Comparison of ENCODE assay signal across 1 cellular context in genomic region chr10:132001238-132001977, GRCh38.
TF ChIP-seq lines count a peak whose summit lies in the region.

No MANE protein-coding gene starts in this region.

TF ChIP-seq in K562, 482 proteins besides CTCF, POLR2A, EP300 and RAD21 (continues in another document):
- TF ChIP-seq, protein P1, sequence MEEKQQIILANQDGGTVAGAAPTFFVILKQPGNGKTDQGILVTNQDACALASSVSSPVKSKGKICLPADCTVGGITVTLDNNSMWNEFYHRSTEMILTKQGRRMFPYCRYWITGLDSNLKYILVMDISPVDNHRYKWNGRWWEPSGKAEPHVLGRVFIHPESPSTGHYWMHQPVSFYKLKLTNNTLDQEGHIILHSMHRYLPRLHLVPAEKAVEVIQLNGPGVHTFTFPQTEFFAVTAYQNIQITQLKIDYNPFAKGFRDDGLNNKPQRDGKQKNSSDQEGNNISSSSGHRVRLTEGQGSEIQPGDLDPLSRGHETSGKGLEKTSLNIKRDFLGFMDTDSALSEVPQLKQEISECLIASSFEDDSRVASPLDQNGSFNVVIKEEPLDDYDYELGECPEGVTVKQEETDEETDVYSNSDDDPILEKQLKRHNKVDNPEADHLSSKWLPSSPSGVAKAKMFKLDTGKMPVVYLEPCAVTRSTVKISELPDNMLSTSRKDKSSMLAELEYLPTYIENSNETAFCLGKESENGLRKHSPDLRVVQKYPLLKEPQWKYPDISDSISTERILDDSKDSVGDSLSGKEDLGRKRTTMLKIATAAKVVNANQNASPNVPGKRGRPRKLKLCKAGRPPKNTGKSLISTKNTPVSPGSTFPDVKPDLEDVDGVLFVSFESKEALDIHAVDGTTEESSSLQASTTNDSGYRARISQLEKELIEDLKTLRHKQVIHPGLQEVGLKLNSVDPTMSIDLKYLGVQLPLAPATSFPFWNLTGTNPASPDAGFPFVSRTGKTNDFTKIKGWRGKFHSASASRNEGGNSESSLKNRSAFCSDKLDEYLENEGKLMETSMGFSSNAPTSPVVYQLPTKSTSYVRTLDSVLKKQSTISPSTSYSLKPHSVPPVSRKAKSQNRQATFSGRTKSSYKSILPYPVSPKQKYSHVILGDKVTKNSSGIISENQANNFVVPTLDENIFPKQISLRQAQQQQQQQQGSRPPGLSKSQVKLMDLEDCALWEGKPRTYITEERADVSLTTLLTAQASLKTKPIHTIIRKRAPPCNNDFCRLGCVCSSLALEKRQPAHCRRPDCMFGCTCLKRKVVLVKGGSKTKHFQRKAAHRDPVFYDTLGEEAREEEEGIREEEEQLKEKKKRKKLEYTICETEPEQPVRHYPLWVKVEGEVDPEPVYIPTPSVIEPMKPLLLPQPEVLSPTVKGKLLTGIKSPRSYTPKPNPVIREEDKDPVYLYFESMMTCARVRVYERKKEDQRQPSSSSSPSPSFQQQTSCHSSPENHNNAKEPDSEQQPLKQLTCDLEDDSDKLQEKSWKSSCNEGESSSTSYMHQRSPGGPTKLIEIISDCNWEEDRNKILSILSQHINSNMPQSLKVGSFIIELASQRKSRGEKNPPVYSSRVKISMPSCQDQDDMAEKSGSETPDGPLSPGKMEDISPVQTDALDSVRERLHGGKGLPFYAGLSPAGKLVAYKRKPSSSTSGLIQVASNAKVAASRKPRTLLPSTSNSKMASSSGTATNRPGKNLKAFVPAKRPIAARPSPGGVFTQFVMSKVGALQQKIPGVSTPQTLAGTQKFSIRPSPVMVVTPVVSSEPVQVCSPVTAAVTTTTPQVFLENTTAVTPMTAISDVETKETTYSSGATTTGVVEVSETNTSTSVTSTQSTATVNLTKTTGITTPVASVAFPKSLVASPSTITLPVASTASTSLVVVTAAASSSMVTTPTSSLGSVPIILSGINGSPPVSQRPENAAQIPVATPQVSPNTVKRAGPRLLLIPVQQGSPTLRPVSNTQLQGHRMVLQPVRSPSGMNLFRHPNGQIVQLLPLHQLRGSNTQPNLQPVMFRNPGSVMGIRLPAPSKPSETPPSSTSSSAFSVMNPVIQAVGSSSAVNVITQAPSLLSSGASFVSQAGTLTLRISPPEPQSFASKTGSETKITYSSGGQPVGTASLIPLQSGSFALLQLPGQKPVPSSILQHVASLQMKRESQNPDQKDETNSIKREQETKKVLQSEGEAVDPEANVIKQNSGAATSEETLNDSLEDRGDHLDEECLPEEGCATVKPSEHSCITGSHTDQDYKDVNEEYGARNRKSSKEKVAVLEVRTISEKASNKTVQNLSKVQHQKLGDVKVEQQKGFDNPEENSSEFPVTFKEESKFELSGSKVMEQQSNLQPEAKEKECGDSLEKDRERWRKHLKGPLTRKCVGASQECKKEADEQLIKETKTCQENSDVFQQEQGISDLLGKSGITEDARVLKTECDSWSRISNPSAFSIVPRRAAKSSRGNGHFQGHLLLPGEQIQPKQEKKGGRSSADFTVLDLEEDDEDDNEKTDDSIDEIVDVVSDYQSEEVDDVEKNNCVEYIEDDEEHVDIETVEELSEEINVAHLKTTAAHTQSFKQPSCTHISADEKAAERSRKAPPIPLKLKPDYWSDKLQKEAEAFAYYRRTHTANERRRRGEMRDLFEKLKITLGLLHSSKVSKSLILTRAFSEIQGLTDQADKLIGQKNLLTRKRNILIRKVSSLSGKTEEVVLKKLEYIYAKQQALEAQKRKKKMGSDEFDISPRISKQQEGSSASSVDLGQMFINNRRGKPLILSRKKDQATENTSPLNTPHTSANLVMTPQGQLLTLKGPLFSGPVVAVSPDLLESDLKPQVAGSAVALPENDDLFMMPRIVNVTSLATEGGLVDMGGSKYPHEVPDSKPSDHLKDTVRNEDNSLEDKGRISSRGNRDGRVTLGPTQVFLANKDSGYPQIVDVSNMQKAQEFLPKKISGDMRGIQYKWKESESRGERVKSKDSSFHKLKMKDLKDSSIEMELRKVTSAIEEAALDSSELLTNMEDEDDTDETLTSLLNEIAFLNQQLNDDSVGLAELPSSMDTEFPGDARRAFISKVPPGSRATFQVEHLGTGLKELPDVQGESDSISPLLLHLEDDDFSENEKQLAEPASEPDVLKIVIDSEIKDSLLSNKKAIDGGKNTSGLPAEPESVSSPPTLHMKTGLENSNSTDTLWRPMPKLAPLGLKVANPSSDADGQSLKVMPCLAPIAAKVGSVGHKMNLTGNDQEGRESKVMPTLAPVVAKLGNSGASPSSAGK (IDR thresholded peaks at IDR 0.05), result peak; percentile 38; the same call in 1 of the 2 replicates
- 0 out of 2 replicates have a peak, but pooled peaks have one; percentile 10 for TF ChIP-seq PKNOX1 (IDR thresholded peaks at IDR 0.05)
- TF ChIP-seq, protein P2, sequence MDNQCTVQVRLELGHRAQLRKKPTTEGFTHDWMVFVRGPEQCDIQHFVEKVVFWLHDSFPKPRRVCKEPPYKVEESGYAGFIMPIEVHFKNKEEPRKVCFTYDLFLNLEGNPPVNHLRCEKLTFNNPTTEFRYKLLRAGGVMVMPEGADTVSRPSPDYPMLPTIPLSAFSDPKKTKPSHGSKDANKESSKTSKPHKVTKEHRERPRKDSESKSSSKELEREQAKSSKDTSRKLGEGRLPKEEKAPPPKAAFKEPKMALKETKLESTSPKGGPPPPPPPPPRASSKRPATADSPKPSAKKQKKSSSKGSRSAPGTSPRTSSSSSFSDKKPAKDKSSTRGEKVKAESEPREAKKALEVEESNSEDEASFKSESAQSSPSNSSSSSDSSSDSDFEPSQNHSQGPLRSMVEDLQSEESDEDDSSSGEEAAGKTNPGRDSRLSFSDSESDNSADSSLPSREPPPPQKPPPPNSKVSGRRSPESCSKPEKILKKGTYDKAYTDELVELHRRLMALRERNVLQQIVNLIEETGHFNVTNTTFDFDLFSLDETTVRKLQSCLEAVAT (IDR thresholded peaks at IDR 0.05), result no peak
- no peak for TF ChIP-seq TCF7L2 (IDR thresholded peaks at IDR 0.05; ENCODE audit: low read depth, low read length)
- TF ChIP-seq, protein P3, sequence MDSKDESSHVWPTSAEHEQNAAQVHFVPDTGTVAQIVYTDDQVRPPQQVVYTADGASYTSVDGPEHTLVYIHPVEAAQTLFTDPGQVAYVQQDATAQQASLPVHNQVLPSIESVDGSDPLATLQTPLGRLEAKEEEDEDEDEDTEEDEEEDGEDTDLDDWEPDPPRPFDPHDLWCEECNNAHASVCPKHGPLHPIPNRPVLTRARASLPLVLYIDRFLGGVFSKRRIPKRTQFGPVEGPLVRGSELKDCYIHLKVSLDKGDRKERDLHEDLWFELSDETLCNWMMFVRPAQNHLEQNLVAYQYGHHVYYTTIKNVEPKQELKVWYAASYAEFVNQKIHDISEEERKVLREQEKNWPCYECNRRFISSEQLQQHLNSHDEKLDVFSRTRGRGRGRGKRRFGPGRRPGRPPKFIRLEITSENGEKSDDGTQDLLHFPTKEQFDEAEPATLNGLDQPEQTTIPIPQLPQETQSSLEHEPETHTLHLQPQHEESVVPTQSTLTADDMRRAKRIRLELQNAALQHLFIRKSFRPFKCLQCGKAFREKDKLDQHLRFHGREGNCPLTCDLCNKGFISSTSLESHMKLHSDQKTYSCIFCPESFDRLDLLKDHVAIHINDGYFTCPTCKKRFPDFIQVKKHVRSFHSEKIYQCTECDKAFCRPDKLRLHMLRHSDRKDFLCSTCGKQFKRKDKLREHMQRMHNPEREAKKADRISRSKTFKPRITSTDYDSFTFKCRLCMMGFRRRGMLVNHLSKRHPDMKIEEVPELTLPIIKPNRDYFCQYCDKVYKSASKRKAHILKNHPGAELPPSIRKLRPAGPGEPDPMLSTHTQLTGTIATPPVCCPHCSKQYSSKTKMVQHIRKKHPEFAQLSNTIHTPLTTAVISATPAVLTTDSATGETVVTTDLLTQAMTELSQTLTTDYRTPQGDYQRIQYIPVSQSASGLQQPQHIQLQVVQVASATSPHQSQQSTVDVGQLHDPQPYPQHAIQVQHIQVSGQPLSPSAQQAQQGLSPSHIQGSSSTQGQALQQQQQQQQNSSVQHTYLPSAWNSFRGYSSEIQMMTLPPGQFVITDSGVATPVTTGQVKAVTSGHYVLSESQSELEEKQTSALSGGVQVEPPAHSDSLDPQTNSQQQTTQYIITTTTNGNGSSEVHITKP (IDR thresholded peaks at IDR 0.05; ENCODE audit: partially characterized antibody), result peak; percentile 41
- TF ChIP-seq ZNF143 (CRISPR knock-in tag; IDR thresholded peaks at IDR 0.05), result no peak
- TF ChIP-seq BHLHE40 (IDR thresholded peaks at IDR 0.05; ENCODE audit: low read length), result peak; percentile 81
- TF ChIP-seq, protein P4, sequence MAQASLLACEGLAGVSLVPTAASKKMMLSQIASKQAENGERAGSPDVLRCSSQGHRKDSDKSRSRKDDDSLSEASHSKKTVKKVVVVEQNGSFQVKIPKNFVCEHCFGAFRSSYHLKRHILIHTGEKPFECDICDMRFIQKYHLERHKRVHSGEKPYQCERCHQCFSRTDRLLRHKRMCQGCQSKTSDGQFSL (CRISPR knock-in tag; IDR thresholded peaks at IDR 0.05), result no peak
- TF ChIP-seq, protein P4 (tag; IDR thresholded peaks at IDR 0.05), result no peak
- no peak for TF ChIP-seq ELF2 (CRISPR knock-in tag; IDR thresholded peaks at IDR 0.05)
- no peak for TF ChIP-seq CXXC5 (CRISPR knock-in tag; IDR thresholded peaks at IDR 0.05)
- no peak for TF ChIP-seq ILF3 (IDR thresholded peaks at IDR 0.05; ENCODE audit: borderline replicate concordance)
- no peak for TF ChIP-seq NKRF (IDR thresholded peaks at IDR 0.05; ENCODE audit: borderline replicate concordance)
- no peak for TF ChIP-seq GABPB1 (CRISPR knock-in tag; IDR thresholded peaks at IDR 0.05)
- no peak for TF ChIP-seq ZEB2 (IDR thresholded peaks at IDR 0.05)
- TF ChIP-seq STAT6 (CRISPR knock-in tag; IDR thresholded peaks at IDR 0.05), result no peak
- TF ChIP-seq ZNF197 (CRISPR knock-in tag; IDR thresholded peaks at IDR 0.05; ENCODE audit: low read depth), result no peak
- no peak for TF ChIP-seq MTA1 (IDR thresholded peaks at IDR 0.05; ENCODE audit: borderline replicate concordance)
- TF ChIP-seq NFYB (IDR thresholded peaks at IDR 0.05; ENCODE audit: extremely low read depth, insufficient read length), result peak; percentile 28
- TF ChIP-seq, protein P5, sequence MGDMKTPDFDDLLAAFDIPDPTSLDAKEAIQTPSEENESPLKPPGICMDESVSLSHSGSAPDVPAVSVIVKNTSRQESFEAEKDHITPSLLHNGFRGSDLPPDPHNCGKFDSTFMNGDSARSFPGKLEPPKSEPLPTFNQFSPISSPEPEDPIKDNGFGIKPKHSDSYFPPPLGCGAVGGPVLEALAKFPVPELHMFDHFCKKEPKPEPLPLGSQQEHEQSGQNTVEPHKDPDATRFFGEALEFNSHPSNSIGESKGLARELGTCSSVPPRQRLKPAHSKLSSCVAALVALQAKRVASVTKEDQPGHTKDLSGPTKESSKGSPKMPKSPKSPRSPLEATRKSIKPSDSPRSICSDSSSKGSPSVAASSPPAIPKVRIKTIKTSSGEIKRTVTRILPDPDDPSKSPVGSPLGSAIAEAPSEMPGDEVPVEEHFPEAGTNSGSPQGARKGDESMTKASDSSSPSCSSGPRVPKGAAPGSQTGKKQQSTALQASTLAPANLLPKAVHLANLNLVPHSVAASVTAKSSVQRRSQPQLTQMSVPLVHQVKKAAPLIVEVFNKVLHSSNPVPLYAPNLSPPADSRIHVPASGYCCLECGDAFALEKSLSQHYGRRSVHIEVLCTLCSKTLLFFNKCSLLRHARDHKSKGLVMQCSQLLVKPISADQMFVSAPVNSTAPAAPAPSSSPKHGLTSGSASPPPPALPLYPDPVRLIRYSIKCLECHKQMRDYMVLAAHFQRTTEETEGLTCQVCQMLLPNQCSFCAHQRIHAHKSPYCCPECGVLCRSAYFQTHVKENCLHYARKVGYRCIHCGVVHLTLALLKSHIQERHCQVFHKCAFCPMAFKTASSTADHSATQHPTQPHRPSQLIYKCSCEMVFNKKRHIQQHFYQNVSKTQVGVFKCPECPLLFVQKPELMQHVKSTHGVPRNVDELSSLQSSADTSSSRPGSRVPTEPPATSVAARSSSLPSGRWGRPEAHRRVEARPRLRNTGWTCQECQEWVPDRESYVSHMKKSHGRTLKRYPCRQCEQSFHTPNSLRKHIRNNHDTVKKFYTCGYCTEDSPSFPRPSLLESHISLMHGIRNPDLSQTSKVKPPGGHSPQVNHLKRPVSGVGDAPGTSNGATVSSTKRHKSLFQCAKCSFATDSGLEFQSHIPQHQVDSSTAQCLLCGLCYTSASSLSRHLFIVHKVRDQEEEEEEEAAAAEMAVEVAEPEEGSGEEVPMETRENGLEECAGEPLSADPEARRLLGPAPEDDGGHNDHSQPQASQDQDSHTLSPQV (IDR thresholded peaks at IDR 0.05), result 0 out of 2 replicates have a peak, but pooled peaks have one; percentile 23
- no peak for TF ChIP-seq SMARCE1 (IDR thresholded peaks at IDR 0.05)
- TF ChIP-seq RFX5 (IDR thresholded peaks at IDR 0.05; ENCODE audit: low read depth, low read length), result no peak
- no peak for TF ChIP-seq KLF1 (tag; IDR thresholded peaks at IDR 0.05)
